Comparison of ENCODE assay signal across 17 cellular contexts in genomic region chr20:20412750-20413149, GRCh38. TPM values are rescaled to one million over a fixed set of nuclear protein-coding genes. Genes with fewer than 3 reads are reported as not detected.
DNase-seq lines count a peak whose midpoint lies in the region; ATAC-seq and TF ChIP-seq lines count a peak whose summit lies in the region.
"Had no signal": no experiment of that assay in that cellular context is flagged by ENCODE, and none has a peak within 500 bp of the region (broad histone marks: within the 10 kb centered on the region; RNA-seq: fewer than 3 reads in every experiment).

No MANE protein-coding gene starts in this region.

- peak overlapping the region; percentile 30 for H3K4me3 Mint-ChIP-seq in activated CD4-positive, alpha-beta T cell treated with anti-CD3 and anti-CD28 coated beads, Interleukin-2, amount 10 ng/mL, durations not matched to agents 24 days and 14 days
- H3K4me3 Mint-ChIP-seq in activated CD4-positive, alpha-beta T cell treated with anti-CD3 and anti-CD28 coated beads, Interleukin-2, amount 10 ng/mL, durations not matched to agents 7 days and 5 days, result no peak overlapping the region

- no peaks in the 10 kb centered on the region for H3K9me3 ChIP-seq in effector memory CD4-positive, alpha-beta T cell (ENCODE audit: control insufficient read depth, low read length)
- H3K9me3 ChIP-seq: breast epithelium had no signal

- POLR2A ChIA-PET in activated CD4-positive, alpha-beta T cell treated with anti-CD3 and anti-CD28 coated beads, Interleukin-2, amount 10 ng/mL, durations not matched to agents 7 days and 5 days (lab: Charles Lee), result no interaction called here

- no peak for TF ChIP-seq CTCF in omental fat pad (IDR thresholded peaks at IDR 0.05)

- CTCF ChIA-PET in activated CD4-positive, alpha-beta T cell treated with anti-CD3 and anti-CD28 coated beads, Interleukin-2, amount 10 ng/mL, durations not matched to agents 7 days and 5 days (lab: Charles Lee), result no interaction called here

- H3K9me3 Mint-ChIP-seq in activated CD4-positive, alpha-beta T cell treated with anti-CD3 and anti-CD28 coated beads, Interleukin-2, amount 10 ng/mL, durations not matched to agents 24 days and 14 days, result no peaks in the 10 kb centered on the region
- no peaks in the 10 kb centered on the region for H3K9me3 Mint-ChIP-seq in activated CD4-positive, alpha-beta T cell treated with anti-CD3 and anti-CD28 coated beads, Interleukin-2, amount 10 ng/mL, durations not matched to agents 7 days and 5 days

- no peak overlapping the region for H3K27ac ChIP-seq in effector memory CD4-positive, alpha-beta T cell (ENCODE audit: insufficient read depth, low read length, poor library complexity, severe bottlenecking)
- H3K27ac ChIP-seq: breast epithelium, KMS-11, RWPE1 had no signal

- H3K36me3 ChIP-seq in effector memory CD4-positive, alpha-beta T cell (ENCODE audit: control insufficient read depth, insufficient read depth, low read length), result no peaks in the 10 kb centered on the region
- H3K36me3 ChIP-seq: breast epithelium had no signal

- no peak for ATAC-seq in omental fat pad (ENCODE audit: low FRiP score)

- peak overlapping the region; percentile 85 for H3K27ac Mint-ChIP-seq in activated CD4-positive, alpha-beta T cell treated with anti-CD3 and anti-CD28 coated beads, Interleukin-2, amount 10 ng/mL, durations not matched to agents 24 days and 14 days
- H3K27ac Mint-ChIP-seq in activated CD4-positive, alpha-beta T cell treated with anti-CD3 and anti-CD28 coated beads, Interleukin-2, amount 10 ng/mL, durations not matched to agents 7 days and 5 days, result no peak overlapping the region

- intact Hi-C loops in activated CD4-positive, alpha-beta T cell treated with anti-CD3 and anti-CD28 coated beads, Interleukin-2, amount 10 ng/mL, durations not matched to agents 24 days and 14 days (cut with micrococcal nuclease), result loop anchor here (1.0 to 5.0 kb wide), 5 partner anchors 14 to 156 kb away; no protein-coding TSS in a partner anchor

- H3K4me1 Mint-ChIP-seq in activated CD4-positive, alpha-beta T cell treated with anti-CD3 and anti-CD28 coated beads, Interleukin-2, amount 10 ng/mL, durations not matched to agents 24 days and 14 days, result peaks cover 36% of the 10 kb centered on the region
- H3K4me1 Mint-ChIP-seq in activated CD4-positive, alpha-beta T cell treated with anti-CD3 and anti-CD28 coated beads, Interleukin-2, amount 10 ng/mL, durations not matched to agents 7 days and 5 days, result no peaks in the 10 kb centered on the region

- no peak overlapping the region for H3K4me3 ChIP-seq in effector memory CD4-positive, alpha-beta T cell (ENCODE audit: insufficient read depth, low read depth, low read length, poor library complexity, severe bottlenecking)
- H3K4me3 ChIP-seq: breast epithelium, smooth muscle cell had no signal

- H3K27me3 ChIP-seq in effector memory CD4-positive, alpha-beta T cell (replicated peaks; ENCODE audit: control insufficient read depth, insufficient read depth, low read length, poor library complexity, severe bottlenecking), result no peaks in the 10 kb centered on the region
- H3K27me3 ChIP-seq: breast epithelium had no signal

- H3K4me1 ChIP-seq in effector memory CD4-positive, alpha-beta T cell (ENCODE audit: control insufficient read depth, insufficient read depth, low read length, poor library complexity, severe bottlenecking), result no peaks in the 10 kb centered on the region
- H3K4me1 ChIP-seq: breast epithelium had no signal

- H3K27me3 Mint-ChIP-seq in activated CD4-positive, alpha-beta T cell treated with anti-CD3 and anti-CD28 coated beads, Interleukin-2, amount 10 ng/mL, durations not matched to agents 24 days and 14 days, result no peaks in the 10 kb centered on the region
- no peaks in the 10 kb centered on the region for H3K27me3 Mint-ChIP-seq in activated CD4-positive, alpha-beta T cell treated with anti-CD3 and anti-CD28 coated beads, Interleukin-2, amount 10 ng/mL, durations not matched to agents 7 days and 5 days

- peaks cover 5% of the 10 kb centered on the region for H3K36me3 Mint-ChIP-seq in activated CD4-positive, alpha-beta T cell treated with anti-CD3 and anti-CD28 coated beads, Interleukin-2, amount 10 ng/mL, durations not matched to agents 24 days and 14 days (ENCODE audit: low read depth)
- no peaks in the 10 kb centered on the region for H3K36me3 Mint-ChIP-seq in activated CD4-positive, alpha-beta T cell treated with anti-CD3 and anti-CD28 coated beads, Interleukin-2, amount 10 ng/mL, durations not matched to agents 7 days and 5 days (ENCODE audit: low read depth)

- no peak for DNase-seq in activated CD4-positive, alpha-beta T cell treated with anti-CD3 and anti-CD28 coated beads, Interleukin-2, amount 10 ng/mL, durations not matched to agents 24 days and 14 days
- no peak for DNase-seq in activated CD4-positive, alpha-beta T cell treated with anti-CD3 and anti-CD28 coated beads, Interleukin-2, amount 10 ng/mL, durations not matched to agents 7 days and 5 days
- DNase-seq in NCI-H146 treated with DMSO at 0.1 percent for 48 hours (lab: John Stamatoyannopoulos, UW; ENCODE audit: unreplicated experiment) (peak; percentile 76), astrocyte of the hippocampus (ENCODE audit: low read depth, low spot score) (peak; percentile 73), omental fat pad (ENCODE audit: low spot score) (no peak), mesenteric fat pad (ENCODE audit: low spot score) (no peak)
- DNase-seq in stimulated activated CD4-positive, alpha-beta T cell treated with anti-CD3 and anti-CD28 coated beads, Interleukin-2, amount 100 ng/mL, for 24 hours, result peak; percentile 26 to 28
- DNase-seq in effector memory CD4-positive, alpha-beta T cell, result no peak
- DNase-seq: activated CD8-positive, alpha-beta memory T cell treated with anti-CD3 and anti-CD28 coated beads, Interleukin-2, amount 50 U/mL, for 4 hours; DMS153; T-helper 9 cell had no signal

RNA-seq across cellular contexts. Expression of gene INSM1, which starts 44.8 kb away (rescaled TPM):
- 46.7 and 48.8 TPM in 2 replicates for total RNA-seq in activated CD4-positive, alpha-beta T cell treated with anti-CD3 and anti-CD28 coated beads, Interleukin-2, amount 10 ng/mL, durations not matched to agents 24 days and 14 days
- not detected for total RNA-seq in activated CD4-positive, alpha-beta T cell treated with anti-CD3 and anti-CD28 coated beads, Interleukin-2, amount 10 ng/mL, durations not matched to agents 7 days and 5 days
- total RNA-seq in omental fat pad (not detected), mesenteric fat pad (not detected)
- total RNA-seq: epithelial cell of proximal tubule, liver, smooth muscle cell had no signal

Comparison
In these comparisons a context has a peak if more than half of its experiments do, and no peak if none do; other contexts are left out.
1. RNA of gene INSM1, which starts 44.8 kb away (total RNA-seq): 46.7 to 48.8 TPM in activated CD4-positive, alpha-beta T cell treated with anti-CD3 and anti-CD28 coated beads, Interleukin-2, amount 10 ng/mL, durations not matched to agents 24 days and 14 days; not detected in activated CD4-positive, alpha-beta T cell treated with anti-CD3 and anti-CD28 coated beads, Interleukin-2, amount 10 ng/mL, durations not matched to agents 7 days and 5 days, not detected in omental fat pad and not detected in mesenteric fat pad (single experiment); every median in the first group is over 10 times any median in the second.
2. DNase-seq: peak in NCI-H146 treated with DMSO at 0.1 percent for 48 hours (single experiment), astrocyte of the hippocampus (single experiment) and stimulated activated CD4-positive, alpha-beta T cell treated with anti-CD3 and anti-CD28 coated beads, Interleukin-2, amount 100 ng/mL, for 24 hours (2 of 2); none in activated CD4-positive, alpha-beta T cell treated with anti-CD3 and anti-CD28 coated beads, Interleukin-2, amount 10 ng/mL, durations not matched to agents 24 days and 14 days (single experiment), activated CD4-positive, alpha-beta T cell treated with anti-CD3 and anti-CD28 coated beads, Interleukin-2, amount 10 ng/mL, durations not matched to agents 7 days and 5 days (single experiment), omental fat pad (single experiment), effector memory CD4-positive, alpha-beta T cell (0 of 3) and mesenteric fat pad (single experiment).